Comparison of ENCODE assay signal across 1 cellular context in the genomic region with DNA sequence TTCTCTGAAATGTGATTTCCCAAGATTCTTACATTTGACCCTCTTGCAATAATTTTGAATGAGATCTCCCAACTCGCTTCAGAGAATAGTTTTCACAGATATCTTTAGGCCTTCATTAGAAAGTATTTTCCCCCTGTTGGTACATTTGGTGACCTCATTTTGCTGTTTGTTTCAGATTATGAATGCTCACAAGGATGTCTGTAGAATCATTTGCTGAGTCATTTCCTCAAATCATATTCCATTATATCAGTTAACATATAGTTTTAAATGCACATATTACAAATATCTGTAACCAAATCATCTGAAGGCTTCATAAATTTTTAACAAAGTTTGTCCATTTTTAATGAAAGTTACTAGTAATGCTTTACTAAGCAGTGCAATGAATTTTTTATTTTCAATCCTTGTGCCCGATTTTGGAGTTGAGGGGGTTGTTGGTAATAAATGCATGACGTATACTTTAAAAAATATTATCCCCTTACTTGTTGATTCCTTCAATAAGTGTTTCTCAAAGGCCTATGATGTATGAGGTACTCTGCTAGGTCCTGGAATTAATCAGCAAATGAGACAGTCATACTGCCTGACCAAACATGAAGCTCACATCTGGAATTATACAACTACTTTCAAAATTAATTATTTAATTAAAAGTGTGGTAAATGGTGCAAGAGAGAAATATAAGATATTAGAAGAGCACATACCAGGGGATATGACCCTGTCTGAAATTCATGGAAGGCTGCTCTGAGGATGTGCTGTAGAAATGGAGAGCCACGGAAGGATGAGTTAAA.
TF ChIP-seq lines count a peak whose summit lies in the region.

No MANE protein-coding gene starts in this region.

TF ChIP-seq in K562, 482 proteins besides CTCF, POLR2A, EP300 and RAD21 (continued from another document and continues in another):
- TF ChIP-seq ZNF740 (CRISPR knock-in tag; IDR thresholded peaks at IDR 0.05), result no peak
- no peak for TF ChIP-seq ZNF740 (tag; IDR thresholded peaks at IDR 0.05)
- no peak for TF ChIP-seq GTF3C2 (IDR thresholded peaks at IDR 0.05; ENCODE audit: borderline replicate concordance, extremely low read depth, insufficient read length)
- no peak for TF ChIP-seq ZBTB43 (CRISPR knock-in tag; IDR thresholded peaks at IDR 0.05)
- peak; percentile 45; the same call in 1 of the 2 replicates for TF ChIP-seq POLR2H (tag; IDR thresholded peaks at IDR 0.05; ENCODE audit: low read depth)
- TF ChIP-seq MTF1 (CRISPR knock-in tag; IDR thresholded peaks at IDR 0.05; ENCODE audit: borderline replicate concordance), result no peak
- peak; percentile 81 for TF ChIP-seq MAFF (IDR thresholded peaks at IDR 0.05; ENCODE audit: low read length)
- TF ChIP-seq JUND (IDR thresholded peaks at IDR 0.05; ENCODE audit: borderline replicate concordance, low read depth, low read length), result peak; percentile 73; the same call in 1 of the 2 replicates
- peak; percentile 77 for TF ChIP-seq JUND (tag; IDR thresholded peaks at IDR 0.05; ENCODE audit: borderline replicate concordance, low read depth, low read length)
- no peak for TF ChIP-seq RUNX1 (IDR thresholded peaks at IDR 0.05; ENCODE audit: low read depth)
- TF ChIP-seq ZNF134 (CRISPR knock-in tag; conservative IDR thresholded peaks at IDR 0.05), result no peak
- no peak for TF ChIP-seq XRCC3 (IDR thresholded peaks at IDR 0.05)
- TF ChIP-seq CGGBP1 (CRISPR knock-in tag; IDR thresholded peaks at IDR 0.05), result no peak
- TF ChIP-seq SRSF1 (IDR thresholded peaks at IDR 0.05; ENCODE audit: low read depth, low read length), result no peak
- TF ChIP-seq ZNF41 (CRISPR knock-in tag; conservative IDR thresholded peaks at IDR 0.05), result no peak
- TF ChIP-seq STAT5A (IDR thresholded peaks at IDR 0.05; ENCODE audit: borderline replicate concordance, low read length), result no peak
- no peak for TF ChIP-seq NFYB (IDR thresholded peaks at IDR 0.05; ENCODE audit: extremely low read depth, insufficient read length)
- TF ChIP-seq DMBX1 (CRISPR knock-in tag; IDR thresholded peaks at IDR 0.05; ENCODE audit: borderline replicate concordance), result no peak
- TF ChIP-seq CEBPG (CRISPR knock-in tag; IDR thresholded peaks at IDR 0.05), result no peak
- peak in 1 of 2 experiments; percentile 45; a peak in 1 of 4 replicates for TF ChIP-seq CEBPG (tag; conservative IDR thresholded peaks at IDR 0.05 in 1 of 2, IDR thresholded peaks at IDR 0.05 in 1 of 2)
- no peak for TF ChIP-seq LEF1 (IDR thresholded peaks at IDR 0.05)
- TF ChIP-seq, protein P1, sequence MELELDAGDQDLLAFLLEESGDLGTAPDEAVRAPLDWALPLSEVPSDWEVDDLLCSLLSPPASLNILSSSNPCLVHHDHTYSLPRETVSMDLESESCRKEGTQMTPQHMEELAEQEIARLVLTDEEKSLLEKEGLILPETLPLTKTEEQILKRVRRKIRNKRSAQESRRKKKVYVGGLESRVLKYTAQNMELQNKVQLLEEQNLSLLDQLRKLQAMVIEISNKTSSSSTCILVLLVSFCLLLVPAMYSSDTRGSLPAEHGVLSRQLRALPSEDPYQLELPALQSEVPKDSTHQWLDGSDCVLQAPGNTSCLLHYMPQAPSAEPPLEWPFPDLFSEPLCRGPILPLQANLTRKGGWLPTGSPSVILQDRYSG (tag; conservative IDR thresholded peaks at IDR 0.05; ENCODE audit: low read depth), result no peak
- TF ChIP-seq ZNF3 (CRISPR knock-in tag; IDR thresholded peaks at IDR 0.05), result no peak
- TF ChIP-seq, protein P2, sequence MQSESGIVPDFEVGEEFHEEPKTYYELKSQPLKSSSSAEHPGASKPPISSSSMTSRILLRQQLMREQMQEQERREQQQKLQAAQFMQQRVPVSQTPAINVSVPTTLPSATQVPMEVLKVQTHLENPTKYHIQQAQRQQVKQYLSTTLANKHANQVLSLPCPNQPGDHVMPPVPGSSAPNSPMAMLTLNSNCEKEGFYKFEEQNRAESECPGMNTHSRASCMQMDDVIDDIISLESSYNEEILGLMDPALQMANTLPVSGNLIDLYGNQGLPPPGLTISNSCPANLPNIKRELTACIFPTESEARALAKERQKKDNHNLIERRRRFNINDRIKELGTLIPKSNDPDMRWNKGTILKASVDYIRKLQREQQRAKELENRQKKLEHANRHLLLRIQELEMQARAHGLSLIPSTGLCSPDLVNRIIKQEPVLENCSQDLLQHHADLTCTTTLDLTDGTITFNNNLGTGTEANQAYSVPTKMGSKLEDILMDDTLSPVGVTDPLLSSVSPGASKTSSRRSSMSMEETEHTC (IDR thresholded peaks at IDR 0.05), result no peak
- TF ChIP-seq MYNN (IDR thresholded peaks at IDR 0.05), result no peak
- no peak for TF ChIP-seq MYNN (CRISPR knock-in tag; IDR thresholded peaks at IDR 0.05)
- no peak for TF ChIP-seq BRD9 (IDR thresholded peaks at IDR 0.05; ENCODE audit: low read depth, partially characterized antibody)
- TF ChIP-seq CBFA2T2 (conservative IDR thresholded peaks at IDR 0.05), result 0 out of 2 replicates have a peak, but pooled peaks have one; percentile 24
- TF ChIP-seq MECOM (CRISPR knock-in tag; IDR thresholded peaks at IDR 0.05), result no peak
- no peak for TF ChIP-seq ZNF766 (CRISPR knock-in tag; conservative IDR thresholded peaks at IDR 0.05)
- TF ChIP-seq, protein P3, sequence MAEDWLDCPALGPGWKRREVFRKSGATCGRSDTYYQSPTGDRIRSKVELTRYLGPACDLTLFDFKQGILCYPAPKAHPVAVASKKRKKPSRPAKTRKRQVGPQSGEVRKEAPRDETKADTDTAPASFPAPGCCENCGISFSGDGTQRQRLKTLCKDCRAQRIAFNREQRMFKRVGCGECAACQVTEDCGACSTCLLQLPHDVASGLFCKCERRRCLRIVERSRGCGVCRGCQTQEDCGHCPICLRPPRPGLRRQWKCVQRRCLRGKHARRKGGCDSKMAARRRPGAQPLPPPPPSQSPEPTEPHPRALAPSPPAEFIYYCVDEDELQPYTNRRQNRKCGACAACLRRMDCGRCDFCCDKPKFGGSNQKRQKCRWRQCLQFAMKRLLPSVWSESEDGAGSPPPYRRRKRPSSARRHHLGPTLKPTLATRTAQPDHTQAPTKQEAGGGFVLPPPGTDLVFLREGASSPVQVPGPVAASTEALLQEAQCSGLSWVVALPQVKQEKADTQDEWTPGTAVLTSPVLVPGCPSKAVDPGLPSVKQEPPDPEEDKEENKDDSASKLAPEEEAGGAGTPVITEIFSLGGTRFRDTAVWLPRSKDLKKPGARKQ (CRISPR knock-in tag; IDR thresholded peaks at IDR 0.05), result no peak
- peak; percentile 67; the same call in 1 of the 2 replicates for TF ChIP-seq JUN (IDR thresholded peaks at IDR 0.05; ENCODE audit: borderline replicate concordance, low read depth, low read length)
- no peak for TF ChIP-seq JUN (CRISPR knock-in tag; IDR thresholded peaks at IDR 0.05; ENCODE audit: borderline replicate concordance)
- peak; percentile 89 for TF ChIP-seq ZNF316 (IDR thresholded peaks at IDR 0.05)
- TF ChIP-seq SMARCE1 (IDR thresholded peaks at IDR 0.05), result peak; percentile 19; the same call in 1 of the 2 replicates
- TF ChIP-seq NFE2 (IDR thresholded peaks at IDR 0.05; ENCODE audit: low read depth), result peak; percentile 92
- TF ChIP-seq BRF2 (IDR thresholded peaks at IDR 0.05; ENCODE audit: borderline replicate concordance, insufficient read depth, insufficient read length), result no peak
- no peak for TF ChIP-seq ZNF707 (CRISPR knock-in tag; conservative IDR thresholded peaks at IDR 0.05)
- TF ChIP-seq HDAC6 (IDR thresholded peaks at IDR 0.05; ENCODE audit: low read depth, low read length), result no peak
- TF ChIP-seq ZNF253 (CRISPR knock-in tag; conservative IDR thresholded peaks at IDR 0.05), result no peak
- peak; percentile 75 for TF ChIP-seq C11orf30 (IDR thresholded peaks at IDR 0.05; ENCODE audit: low read depth)
- TF ChIP-seq MAFK (IDR thresholded peaks at IDR 0.05; ENCODE audit: low read length), result peak; percentile 80
- TF ChIP-seq DPF2 (IDR thresholded peaks at IDR 0.05), result peak; percentile 48; the same call in 1 of the 2 replicates
- TF ChIP-seq ETV1 (tag; conservative IDR thresholded peaks at IDR 0.05; ENCODE audit: low read depth), result 0 out of 2 replicates have a peak, but pooled peaks have one; percentile 12
- TF ChIP-seq TEAD4 (IDR thresholded peaks at IDR 0.05; ENCODE audit: low read length), result peak; percentile 50; the same call in 1 of the 2 replicates
- no peak for TF ChIP-seq TEAD4 (CRISPR knock-in tag; IDR thresholded peaks at IDR 0.05; ENCODE audit: borderline replicate concordance)
- TF ChIP-seq SMARCA4 (IDR thresholded peaks at IDR 0.05), result peak; percentile 65
- peak; percentile 76 for TF ChIP-seq NFE2L1 (tag; IDR thresholded peaks at IDR 0.05; ENCODE audit: borderline replicate concordance, low read depth)
- TF ChIP-seq CEBPB (tag; IDR thresholded peaks at IDR 0.05), result no peak
- TF ChIP-seq, protein P4, sequence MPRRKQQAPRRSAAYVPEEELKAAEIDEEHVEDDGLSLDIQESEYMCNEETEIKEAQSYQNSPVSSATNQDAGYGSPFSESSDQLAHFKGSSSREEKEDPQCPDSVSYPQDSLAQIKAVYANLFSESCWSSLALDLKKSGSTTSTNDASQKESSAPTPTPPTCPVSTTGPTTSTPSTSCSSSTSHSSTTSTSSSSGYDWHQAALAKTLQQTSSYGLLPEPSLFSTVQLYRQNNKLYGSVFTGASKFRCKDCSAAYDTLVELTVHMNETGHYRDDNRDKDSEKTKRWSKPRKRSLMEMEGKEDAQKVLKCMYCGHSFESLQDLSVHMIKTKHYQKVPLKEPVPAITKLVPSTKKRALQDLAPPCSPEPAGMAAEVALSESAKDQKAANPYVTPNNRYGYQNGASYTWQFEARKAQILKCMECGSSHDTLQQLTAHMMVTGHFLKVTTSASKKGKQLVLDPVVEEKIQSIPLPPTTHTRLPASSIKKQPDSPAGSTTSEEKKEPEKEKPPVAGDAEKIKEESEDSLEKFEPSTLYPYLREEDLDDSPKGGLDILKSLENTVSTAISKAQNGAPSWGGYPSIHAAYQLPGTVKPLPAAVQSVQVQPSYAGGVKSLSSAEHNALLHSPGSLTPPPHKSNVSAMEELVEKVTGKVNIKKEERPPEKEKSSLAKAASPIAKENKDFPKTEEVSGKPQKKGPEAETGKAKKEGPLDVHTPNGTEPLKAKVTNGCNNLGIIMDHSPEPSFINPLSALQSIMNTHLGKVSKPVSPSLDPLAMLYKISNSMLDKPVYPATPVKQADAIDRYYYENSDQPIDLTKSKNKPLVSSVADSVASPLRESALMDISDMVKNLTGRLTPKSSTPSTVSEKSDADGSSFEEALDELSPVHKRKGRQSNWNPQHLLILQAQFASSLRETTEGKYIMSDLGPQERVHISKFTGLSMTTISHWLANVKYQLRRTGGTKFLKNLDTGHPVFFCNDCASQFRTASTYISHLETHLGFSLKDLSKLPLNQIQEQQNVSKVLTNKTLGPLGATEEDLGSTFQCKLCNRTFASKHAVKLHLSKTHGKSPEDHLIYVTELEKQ (CRISPR knock-in tag; IDR thresholded peaks at IDR 0.05), result no peak
- TF ChIP-seq, protein P5, sequence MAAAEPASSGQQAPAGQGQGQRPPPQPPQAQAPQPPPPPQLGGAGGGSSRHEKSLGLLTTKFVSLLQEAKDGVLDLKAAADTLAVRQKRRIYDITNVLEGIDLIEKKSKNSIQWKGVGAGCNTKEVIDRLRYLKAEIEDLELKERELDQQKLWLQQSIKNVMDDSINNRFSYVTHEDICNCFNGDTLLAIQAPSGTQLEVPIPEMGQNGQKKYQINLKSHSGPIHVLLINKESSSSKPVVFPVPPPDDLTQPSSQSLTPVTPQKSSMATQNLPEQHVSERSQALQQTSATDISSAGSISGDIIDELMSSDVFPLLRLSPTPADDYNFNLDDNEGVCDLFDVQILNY (CRISPR knock-in tag; IDR thresholded peaks at IDR 0.05), result no peak
- no peak for TF ChIP-seq ZNF347 (CRISPR knock-in tag; IDR thresholded peaks at IDR 0.05; ENCODE audit: low read depth)
- no peak for TF ChIP-seq GTF2E2 (tag; IDR thresholded peaks at IDR 0.05)
- TF ChIP-seq CBFA2T3 (IDR thresholded peaks at IDR 0.05), result peak; percentile 50
